Comparison of ENCODE assay signal across 1 cellular context in genomic region chr20:57695940-57696339, GRCh38.
TF ChIP-seq lines count a peak whose summit lies in the region.

No MANE protein-coding gene starts in this region.

TF ChIP-seq in IMR-90, 13 proteins besides CTCF, POLR2A, EP300 and RAD21:
- TF ChIP-seq RFX5 (IDR thresholded peaks at IDR 0.05; ENCODE audit: low read depth, low read length) (no peak), SMC3 (IDR thresholded peaks at IDR 0.05; ENCODE audit: low read depth, low read length) (no peak), RCOR1 (IDR thresholded peaks at IDR 0.05; ENCODE audit: insufficient replicate concordance, low read length) (no peak), FOS (IDR thresholded peaks at IDR 0.05; ENCODE audit: low read depth, low read length) (no peak), ELK1 (IDR thresholded peaks at IDR 0.05; ENCODE audit: borderline replicate concordance, low read depth, low read length) (no peak), MXI1 (IDR thresholded peaks at IDR 0.05; ENCODE audit: borderline replicate concordance, low read depth, low read length) (no peak), BHLHE40 (IDR thresholded peaks at IDR 0.05; ENCODE audit: low read depth, low read length) (no peak), MAFK (IDR thresholded peaks at IDR 0.05; ENCODE audit: low read depth, low read length) (no peak), CHD1 (IDR thresholded peaks at IDR 0.05; ENCODE audit: low read depth, low read length) (no peak), CEBPB (IDR thresholded peaks at IDR 0.05; ENCODE audit: low read depth, low read length) (no peak), NFE2L2 (IDR thresholded peaks at IDR 0.05; ENCODE audit: low read depth, low read length) (no peak), MAZ (IDR thresholded peaks at IDR 0.05; ENCODE audit: borderline replicate concordance, low read depth, low read length) (no peak), USF2 (IDR thresholded peaks at IDR 0.05; ENCODE audit: low read depth, low read length) (no peak)
